10 cellular contexts compared by ENCODE assay signal in genomic region chr7:50393547-50394252, GRCh38. TPM values are rescaled to one million over a fixed set of nuclear protein-coding genes. Genes with fewer than 3 reads are reported as not detected.
DNase-seq lines count a peak whose midpoint lies in the region; ATAC-seq and TF ChIP-seq lines count a peak whose summit lies in the region.
"Had no signal": no experiment of that assay in that cellular context is flagged by ENCODE, and none has a peak within 500 bp of the region (broad histone marks: within the 10 kb centered on the region; RNA-seq: fewer than 3 reads in every experiment).

No MANE protein-coding gene starts in this region.

- no peaks in the 10 kb centered on the region for H3K27me3 Mint-ChIP-seq in stimulated activated memory B cell treated with anti-CD40 and anti-IgM and Interleukin-4, amounts not matched to agents 10 μg/mL and 1 μg/mL and 100 μg/mL, for 72 hours

- H3K27ac ChIP-seq in MM.1S (ENCODE audit: low read length) (no peak overlapping the region), RWPE1 (no peak overlapping the region), heart right ventricle (peak overlapping the region in 1 of 10 donors; percentile 28)
- H3K27ac ChIP-seq: HL-60 had no signal

- no peaks in the 10 kb centered on the region for H3K9me3 Mint-ChIP-seq in stimulated activated memory B cell treated with anti-CD40 and anti-IgM and Interleukin-4, amounts not matched to agents 10 μg/mL and 1 μg/mL and 100 μg/mL, for 72 hours

- H3K9me2 ChIP-seq in MM.1S (replicated peaks; ENCODE audit: insufficient read depth, low read length) = no peaks in the 10 kb centered on the region

- H3K4me2 ChIP-seq in MM.1S (ENCODE audit: low read depth, low read length) = no peak overlapping the region

- DNase-seq in MM.1S (peak; percentile 19), AG08396 (ENCODE audit: low spot score) (no peak), RWPE1 (ENCODE audit: low spot score) (no peak), heart right ventricle (no peak), OCI-M2 (lab: John Stamatoyannopoulos, UW; ENCODE audit: unreplicated experiment) (no peak)
- peak; percentile 37 for DNase-seq in activated T-helper 9 cell treated with anti-CD3 and anti-CD28 coated beads, Interleukin-2, amount 50 U/mL, for 16 hours (ENCODE audit: low read depth)
- DNase-seq: NCI-H774 had no signal

- 51 to 59% methylated on average over 9 of the region's 9 CpGs for WGBS in heart right ventricle, 2 donors

- no peak overlapping the region for H2AFZ ChIP-seq in MM.1S (ENCODE audit: low read length)

- CTCF ChIA-PET in RWPE1 (lab: Yijun Ruan, JAX) = no interaction called here

- intact Hi-C loops in heart right ventricle (cut with DNase I) = no loop called here

- H3K36me3 ChIP-seq in MM.1S (replicated peaks; ENCODE audit: insufficient read depth, low read length) (peaks cover 5% of the 10 kb centered on the region; the same call in 1 of the 2 replicates), heart right ventricle (peaks cover 0 to 70% (median 0%) of the 10 kb centered on the region in 9 donors)

- H3K36me3 Mint-ChIP-seq in stimulated activated memory B cell treated with anti-CD40 and anti-IgM and Interleukin-4, amounts not matched to agents 10 μg/mL and 1 μg/mL and 100 μg/mL, for 72 hours = peaks cover 76% of the 10 kb centered on the region

- H3K4me1 Mint-ChIP-seq in stimulated activated memory B cell treated with anti-CD40 and anti-IgM and Interleukin-4, amounts not matched to agents 10 μg/mL and 1 μg/mL and 100 μg/mL, for 72 hours = peaks cover 92% of the 10 kb centered on the region

- peak overlapping the region; percentile 67 for H3K4me3 Mint-ChIP-seq in stimulated activated memory B cell treated with anti-CD40 and anti-IgM and Interleukin-4, amounts not matched to agents 10 μg/mL and 1 μg/mL and 100 μg/mL, for 72 hours

- no peak overlapping the region for H3K4me3 ChIP-seq in MM.1S (ENCODE audit: low read length)
- H3K4me3 ChIP-seq in heart right ventricle = no peak overlapping the region

- H4K20me1 ChIP-seq in MM.1S (ENCODE audit: insufficient read depth, low read length) = no peaks in the 10 kb centered on the region

- peak overlapping the region; percentile 96 for H3K27ac Mint-ChIP-seq in stimulated activated memory B cell treated with anti-CD40 and anti-IgM and Interleukin-4, amounts not matched to agents 10 μg/mL and 1 μg/mL and 100 μg/mL, for 72 hours

- H3K4me1 ChIP-seq in MM.1S (ENCODE audit: low read length) = peaks cover 40% of the 10 kb centered on the region
- H3K4me1 ChIP-seq in heart right ventricle = peaks cover 0 to 43% (median 0%) of the 10 kb centered on the region in 9 donors

- peak; percentile 39 for ATAC-seq in GM19455 (IDR thresholded peaks at IDR 0.05; ENCODE audit: unreplicated experiment)
- ATAC-seq in stimulated activated memory B cell treated with anti-CD40 and anti-IgM and Interleukin-4, amounts not matched to agents 10 μg/mL and 1 μg/mL and 100 μg/mL, for 72 hours = peak; percentile 93
- no peak for ATAC-seq in heart right ventricle

- no peak overlapping the region for H3K9ac ChIP-seq in MM.1S (ENCODE audit: low read length)

- H3K27me3 ChIP-seq in MM.1S (replicated peaks; ENCODE audit: insufficient read depth, low read length) = no peaks in the 10 kb centered on the region
- H3K27me3 ChIP-seq in heart right ventricle = peaks cover 0 to 61% (median 22%) of the 10 kb centered on the region in 7 donors

- H3F3A ChIP-seq in MM.1S (ENCODE audit: insufficient read depth, low read length) = peaks cover 12% of the 10 kb centered on the region; the same call in 1 of the 2 replicates

- TF ChIP-seq CTCF in MM.1S (IDR thresholded peaks at IDR 0.05; ENCODE audit: low read length) (no peak), RWPE1 (conservative IDR thresholded peaks at IDR 0.05; ENCODE audit: low read depth) (no peak), heart right ventricle (IDR thresholded peaks at IDR 0.05) (no peak)

- POLR2A ChIA-PET in RWPE1 (lab: Yijun Ruan, JAX; ENCODE audit: low non-redundant PET) = no interaction called here

- H3K9me3 ChIP-seq in MM.1S (replicated peaks; ENCODE audit: insufficient read depth, low read length) = no peaks in the 10 kb centered on the region
- H3K9me3 ChIP-seq in heart right ventricle = no peaks in the 10 kb centered on the region

- H3K79me2 ChIP-seq in MM.1S (ENCODE audit: low read length) = peaks cover 70% of the 10 kb centered on the region

RNA-seq across cellular contexts. Expression of gene FIGNL1, which starts 56.5 kb away (rescaled TPM):
- total RNA-seq in heart right ventricle = 1 to 10 TPM; 4.0 to 6.6 (median 5.1) TPM
- 1 to 10 TPM; 1.7 to 4.8 TPM for polyA plus RNA-seq in heart right ventricle

Comparison
In these comparisons a context has a peak if more than half of its experiments do, and no peak if none do; other contexts are left out.
1. ATAC-seq: peak in GM19455 (single experiment) and stimulated activated memory B cell treated with anti-CD40 and anti-IgM and Interleukin-4, amounts not matched to agents 10 μg/mL and 1 μg/mL and 100 μg/mL, for 72 hours (single experiment); none in heart right ventricle (0 of 8).
2. DNase-seq: peak in MM.1S (single experiment) and activated T-helper 9 cell treated with anti-CD3 and anti-CD28 coated beads, Interleukin-2, amount 50 U/mL, for 16 hours (single experiment); none in AG08396 (single experiment), RWPE1 (single experiment), heart right ventricle (0 of 2) and OCI-M2 (single experiment).